In the genomic region with DNA sequence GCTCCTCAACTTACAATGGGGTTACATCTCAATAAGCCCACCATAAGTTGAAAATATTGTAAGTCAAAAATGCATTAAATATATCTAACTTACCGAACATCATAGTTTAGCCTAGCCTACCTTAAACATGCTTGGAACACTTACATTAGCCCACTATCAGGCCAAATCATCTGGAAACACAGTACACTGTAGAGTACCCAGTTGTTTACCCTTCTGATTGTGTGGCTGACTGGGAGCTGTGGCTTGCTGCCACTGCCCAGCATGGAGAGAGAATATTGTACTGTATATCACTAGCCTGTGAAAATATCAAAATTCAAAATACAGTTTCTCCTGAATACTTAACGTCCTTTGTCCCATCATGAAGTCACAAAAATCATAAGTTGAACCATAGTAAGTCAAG, we compare ENCODE assay signal across 30 cellular contexts.
"Had no signal": no experiment of that assay in that cellular context is flagged by ENCODE, and none has a peak within 500 bp of the region (broad histone marks: within the 10 kb centered on the region; RNA-seq: fewer than 3 reads in every experiment).

No MANE protein-coding gene starts in this region.

- H3K4me1 ChIP-seq: adrenal gland, breast epithelium, colonic mucosa had no signal

- H3K27me3 ChIP-seq: adrenal gland, breast epithelium, cardiac muscle cell, colonic mucosa, esophagus squamous epithelium, gastroesophageal sphincter had no signal

- DNase-seq: activated CD4-positive, alpha-beta memory T cell treated with anti-CD3 and anti-CD28 coated beads for 36 hours; activated CD4-positive, alpha-beta T cell treated with anti-CD3 and anti-CD28 coated beads for 36 hours; activated CD4-positive, alpha-beta T cell treated with anti-CD3 and anti-CD28 coated beads, Interleukin-2, amount 10 ng/mL, durations not matched to agents 24 days and 14 days; activated CD4-positive, CD25-positive, alpha-beta regulatory T cell; activated CD4-positive, CD25-positive, alpha-beta regulatory T cell treated with anti-CD3 and anti-CD28 coated beads, Interleukin-2, amount 50 U/mL, for 72 hours; activated CD8-positive, alpha-beta memory T cell treated with anti-CD3 and anti-CD28 coated beads, Interleukin-2, amount 10 ng/mL, durations not matched to agents 7 days and 5 days; activated CD8-positive, alpha-beta memory T cell treated with anti-CD3 and anti-CD28 coated beads, Interleukin-2, amount 50 U/mL, for 4 hours; activated CD8-positive, alpha-beta T cell treated with anti-CD3 and anti-CD28 coated beads, Interleukin-2, amount 10 ng/mL, durations not matched to agents 7 days and 5 days; activated effector memory CD4-positive, alpha-beta T cell treated with anti-CD3 and anti-CD28 coated beads, Interleukin-2, amount 50 U/mL, for 16 hours; activated naive CD4-positive, alpha-beta T cell treated with anti-CD3 and anti-CD28 coated beads for 36 hours; activated naive CD8-positive, alpha-beta T cell treated with anti-CD3 and anti-CD28 coated beads for 36 hours; activated naive CD8-positive, alpha-beta T cell treated with anti-CD3 and anti-CD28 coated beads, Interleukin-2, amount 50 U/mL, for 24 hours; activated T-cell treated with anti-CD3 and anti-CD28 coated beads, Interleukin-2, amount 50 U/mL, for 1 hour; activated T-cell treated with anti-CD3 and anti-CD28 coated beads, Interleukin-2, amount 50 U/mL, for 48 hours; adrenal gland; amygdala; aorta; central memory CD4-positive, alpha-beta T cell; cerebellar nuclear complex; colonic mucosa; effector CD8-positive, alpha-beta T cell; esophagus squamous epithelium; foreskin melanocyte; heart right ventricle; T-helper 17 cell; T1000 had no signal

- H3K27ac ChIP-seq: adrenal gland, breast epithelium, cardiac muscle cell, colonic mucosa, epithelial cell of prostate, esophagus squamous epithelium, gastroesophageal sphincter, heart right ventricle had no signal

- H3K4me3 ChIP-seq: adrenal gland, breast epithelium, cardiac muscle cell, colonic mucosa, esophagus squamous epithelium, gastroesophageal sphincter, heart right ventricle had no signal

- H3K36me3 ChIP-seq: adrenal gland, breast epithelium, cardiac muscle cell, colonic mucosa, esophagus squamous epithelium, gastroesophageal sphincter, heart right ventricle had no signal

- ATAC-seq: activated CD4-positive, alpha-beta T cell treated with anti-CD3 and anti-CD28 coated beads for 36 hours; activated CD8-positive, alpha-beta memory T cell treated with anti-CD3 and anti-CD28 coated beads, Interleukin-2, amount 10 ng/mL, durations not matched to agents 7 days and 5 days; activated CD8-positive, alpha-beta T cell treated with anti-CD3 and anti-CD28 coated beads, Interleukin-2, amount 10 ng/mL, durations not matched to agents 7 days and 5 days; activated naive CD8-positive, alpha-beta T cell treated with anti-CD3 and anti-CD28 coated beads, Interleukin-2, amount 50 U/mL, for 24 hours; gastroesophageal sphincter; heart right ventricle; T-helper 17 cell had no signal
